1 cellular context compared by ENCODE assay signal in the genomic region with DNA sequence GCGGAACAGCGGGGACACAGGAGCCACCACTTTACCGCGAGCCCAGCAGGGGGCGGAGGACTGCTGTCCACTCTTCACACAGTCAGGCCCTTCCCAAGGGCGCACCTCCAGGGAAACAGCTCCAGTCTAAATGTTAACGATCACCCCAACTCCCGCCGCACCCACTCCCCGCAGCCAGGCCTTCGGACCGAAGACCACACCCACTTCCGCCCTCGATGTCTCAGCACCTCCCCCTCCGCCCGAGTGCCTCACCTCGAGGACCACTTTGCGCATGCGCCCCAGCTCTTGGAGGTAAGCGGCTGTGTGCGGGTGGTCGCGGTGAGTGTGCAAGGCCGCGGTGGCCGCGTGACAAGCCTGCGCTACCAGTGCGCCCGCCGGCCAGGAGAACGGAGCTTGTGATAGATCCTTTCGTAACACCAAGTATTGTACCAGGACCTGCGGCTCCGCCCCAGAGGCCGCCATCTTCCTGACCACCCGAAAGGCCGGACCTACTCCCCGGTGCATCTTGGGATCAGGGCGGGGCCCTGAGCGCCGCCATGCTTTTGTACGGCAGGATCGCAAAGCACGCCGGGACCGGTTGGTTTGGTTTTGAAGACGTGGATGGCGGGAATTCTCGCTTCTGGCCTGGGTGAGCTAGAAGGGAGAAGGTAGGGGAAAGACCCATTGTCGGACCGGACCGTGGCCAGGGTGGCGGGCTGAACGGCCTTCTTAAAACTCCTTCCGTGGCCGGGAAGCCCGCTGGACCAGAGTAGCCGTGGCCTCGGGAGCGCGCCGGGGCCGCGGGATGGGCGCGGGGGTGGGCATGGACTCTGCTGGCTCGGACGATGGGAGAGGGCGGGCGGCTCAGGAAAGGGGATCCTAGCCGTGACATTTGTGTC.
A peak's percentile ranks its signal among the peaks of the same experiment; 100 is the strongest.
TF ChIP-seq lines count a peak whose summit lies in the region.

A gene with protein sequence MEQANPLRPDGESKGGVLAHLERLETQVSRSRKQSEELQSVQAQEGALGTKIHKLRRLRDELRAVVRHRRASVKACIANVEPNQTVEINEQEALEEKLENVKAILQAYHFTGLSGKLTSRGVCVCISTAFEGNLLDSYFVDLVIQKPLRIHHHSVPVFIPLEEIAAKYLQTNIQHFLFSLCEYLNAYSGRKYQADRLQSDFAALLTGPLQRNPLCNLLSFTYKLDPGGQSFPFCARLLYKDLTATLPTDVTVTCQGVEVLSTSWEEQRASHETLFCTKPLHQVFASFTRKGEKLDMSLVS (plus strand): TSS at position 552 of the 878 bp plus-strand sequence. CDS start 495 bp downstream, outside the sequence.
A gene with protein sequence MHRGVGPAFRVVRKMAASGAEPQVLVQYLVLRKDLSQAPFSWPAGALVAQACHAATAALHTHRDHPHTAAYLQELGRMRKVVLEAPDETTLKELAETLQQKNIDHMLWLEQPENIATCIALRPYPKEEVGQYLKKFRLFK (minus strand): TSS at position 518 of the 878 bp plus-strand sequence. CDS start 14 bp downstream, at position 504.

TF ChIP-seq in HepG2, 621 proteins besides CTCF, POLR2A, EP300 and RAD21 (continued from another document):
- TF ChIP-seq, protein P1, sequence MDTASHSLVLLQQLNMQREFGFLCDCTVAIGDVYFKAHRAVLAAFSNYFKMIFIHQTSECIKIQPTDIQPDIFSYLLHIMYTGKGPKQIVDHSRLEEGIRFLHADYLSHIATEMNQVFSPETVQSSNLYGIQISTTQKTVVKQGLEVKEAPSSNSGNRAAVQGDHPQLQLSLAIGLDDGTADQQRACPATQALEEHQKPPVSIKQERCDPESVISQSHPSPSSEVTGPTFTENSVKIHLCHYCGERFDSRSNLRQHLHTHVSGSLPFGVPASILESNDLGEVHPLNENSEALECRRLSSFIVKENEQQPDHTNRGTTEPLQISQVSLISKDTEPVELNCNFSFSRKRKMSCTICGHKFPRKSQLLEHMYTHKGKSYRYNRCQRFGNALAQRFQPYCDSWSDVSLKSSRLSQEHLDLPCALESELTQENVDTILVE (CRISPR knock-in tag; IDR thresholded peaks at IDR 0.05) = peak; percentile 86
- peak; percentile 83 for TF ChIP-seq JARID2 (CRISPR knock-in tag; IDR thresholded peaks at IDR 0.05; ENCODE audit: insufficient replicate concordance)
- TF ChIP-seq ZNF205 (CRISPR knock-in tag; IDR thresholded peaks at IDR 0.05) = peak; percentile 83
- peak; percentile 82; the same call in 1 of the 2 replicates for TF ChIP-seq POLR2AphosphoS2 (IDR thresholded peaks at IDR 0.05; ENCODE audit: low read depth, low read length)
- TF ChIP-seq ZNF615 (CRISPR knock-in tag; IDR thresholded peaks at IDR 0.05; ENCODE audit: borderline replicate concordance) = peak; percentile 95; the same call in 1 of the 2 replicates
- peak; percentile 95 for TF ChIP-seq ASH2L (IDR thresholded peaks at IDR 0.05; ENCODE audit: insufficient read length, low read depth, low read length)
- peak; percentile 84 for TF ChIP-seq ZNF776 (CRISPR knock-in tag; IDR thresholded peaks at IDR 0.05)
- TF ChIP-seq BRD4 (CRISPR knock-in tag; IDR thresholded peaks at IDR 0.05) = peak; percentile 84
- peak; percentile 83; the same call in 1 of the 2 replicates for TF ChIP-seq ZNF792 (CRISPR knock-in tag; IDR thresholded peaks at IDR 0.05)
- TF ChIP-seq DMAP1 (CRISPR knock-in tag; IDR thresholded peaks at IDR 0.05) = peak; percentile 97
- TF ChIP-seq CC2D1A (CRISPR knock-in tag; IDR thresholded peaks at IDR 0.05) = no peak
- TF ChIP-seq CHD4 (IDR thresholded peaks at IDR 0.05; ENCODE audit: borderline replicate concordance, low read length) = no peak
- peak; percentile 96 for TF ChIP-seq ZNF501 (CRISPR knock-in tag; IDR thresholded peaks at IDR 0.05)
- TF ChIP-seq SMAD3 (CRISPR knock-in tag; IDR thresholded peaks at IDR 0.05) = peak; percentile 82; the same call in 1 of the 2 replicates
- TF ChIP-seq SMC3 (IDR thresholded peaks at IDR 0.05; ENCODE audit: low read length) = peak; percentile 32; the same call in 1 of the 2 replicates
- TF ChIP-seq, protein P2, sequence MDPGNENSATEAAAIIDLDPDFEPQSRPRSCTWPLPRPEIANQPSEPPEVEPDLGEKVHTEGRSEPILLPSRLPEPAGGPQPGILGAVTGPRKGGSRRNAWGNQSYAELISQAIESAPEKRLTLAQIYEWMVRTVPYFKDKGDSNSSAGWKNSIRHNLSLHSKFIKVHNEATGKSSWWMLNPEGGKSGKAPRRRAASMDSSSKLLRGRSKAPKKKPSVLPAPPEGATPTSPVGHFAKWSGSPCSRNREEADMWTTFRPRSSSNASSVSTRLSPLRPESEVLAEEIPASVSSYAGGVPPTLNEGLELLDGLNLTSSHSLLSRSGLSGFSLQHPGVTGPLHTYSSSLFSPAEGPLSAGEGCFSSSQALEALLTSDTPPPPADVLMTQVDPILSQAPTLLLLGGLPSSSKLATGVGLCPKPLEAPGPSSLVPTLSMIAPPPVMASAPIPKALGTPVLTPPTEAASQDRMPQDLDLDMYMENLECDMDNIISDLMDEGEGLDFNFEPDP (CRISPR knock-in tag; conservative IDR thresholded peaks at IDR 0.05) = no peak
- no peak for TF ChIP-seq RFX1 (IDR thresholded peaks at IDR 0.05)
- TF ChIP-seq, protein P3, sequence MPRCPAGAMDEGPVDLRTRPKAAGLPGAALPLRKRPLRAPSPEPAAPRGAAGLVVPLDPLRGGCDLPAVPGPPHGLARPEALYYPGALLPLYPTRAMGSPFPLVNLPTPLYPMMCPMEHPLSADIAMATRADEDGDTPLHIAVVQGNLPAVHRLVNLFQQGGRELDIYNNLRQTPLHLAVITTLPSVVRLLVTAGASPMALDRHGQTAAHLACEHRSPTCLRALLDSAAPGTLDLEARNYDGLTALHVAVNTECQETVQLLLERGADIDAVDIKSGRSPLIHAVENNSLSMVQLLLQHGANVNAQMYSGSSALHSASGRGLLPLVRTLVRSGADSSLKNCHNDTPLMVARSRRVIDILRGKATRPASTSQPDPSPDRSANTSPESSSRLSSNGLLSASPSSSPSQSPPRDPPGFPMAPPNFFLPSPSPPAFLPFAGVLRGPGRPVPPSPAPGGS (CRISPR knock-in tag; IDR thresholded peaks at IDR 0.05) = peak; percentile 88
- 0 out of 2 replicates have a peak, but pooled peaks have one; percentile 29 for TF ChIP-seq ZNF484 (CRISPR knock-in tag; IDR thresholded peaks at IDR 0.05; ENCODE audit: borderline replicate concordance, low read depth)
- TF ChIP-seq THYN1 (CRISPR knock-in tag; IDR thresholded peaks at IDR 0.05; ENCODE audit: borderline replicate concordance, low read depth) = no peak
- TF ChIP-seq NFKB2 (CRISPR knock-in tag; IDR thresholded peaks at IDR 0.05; ENCODE audit: borderline replicate concordance) = peak; percentile 68; the same call in 1 of the 2 replicates
- peak; percentile 86 for TF ChIP-seq GFI1 (CRISPR knock-in tag; IDR thresholded peaks at IDR 0.05; ENCODE audit: borderline replicate concordance)
- TF ChIP-seq, protein P4, sequence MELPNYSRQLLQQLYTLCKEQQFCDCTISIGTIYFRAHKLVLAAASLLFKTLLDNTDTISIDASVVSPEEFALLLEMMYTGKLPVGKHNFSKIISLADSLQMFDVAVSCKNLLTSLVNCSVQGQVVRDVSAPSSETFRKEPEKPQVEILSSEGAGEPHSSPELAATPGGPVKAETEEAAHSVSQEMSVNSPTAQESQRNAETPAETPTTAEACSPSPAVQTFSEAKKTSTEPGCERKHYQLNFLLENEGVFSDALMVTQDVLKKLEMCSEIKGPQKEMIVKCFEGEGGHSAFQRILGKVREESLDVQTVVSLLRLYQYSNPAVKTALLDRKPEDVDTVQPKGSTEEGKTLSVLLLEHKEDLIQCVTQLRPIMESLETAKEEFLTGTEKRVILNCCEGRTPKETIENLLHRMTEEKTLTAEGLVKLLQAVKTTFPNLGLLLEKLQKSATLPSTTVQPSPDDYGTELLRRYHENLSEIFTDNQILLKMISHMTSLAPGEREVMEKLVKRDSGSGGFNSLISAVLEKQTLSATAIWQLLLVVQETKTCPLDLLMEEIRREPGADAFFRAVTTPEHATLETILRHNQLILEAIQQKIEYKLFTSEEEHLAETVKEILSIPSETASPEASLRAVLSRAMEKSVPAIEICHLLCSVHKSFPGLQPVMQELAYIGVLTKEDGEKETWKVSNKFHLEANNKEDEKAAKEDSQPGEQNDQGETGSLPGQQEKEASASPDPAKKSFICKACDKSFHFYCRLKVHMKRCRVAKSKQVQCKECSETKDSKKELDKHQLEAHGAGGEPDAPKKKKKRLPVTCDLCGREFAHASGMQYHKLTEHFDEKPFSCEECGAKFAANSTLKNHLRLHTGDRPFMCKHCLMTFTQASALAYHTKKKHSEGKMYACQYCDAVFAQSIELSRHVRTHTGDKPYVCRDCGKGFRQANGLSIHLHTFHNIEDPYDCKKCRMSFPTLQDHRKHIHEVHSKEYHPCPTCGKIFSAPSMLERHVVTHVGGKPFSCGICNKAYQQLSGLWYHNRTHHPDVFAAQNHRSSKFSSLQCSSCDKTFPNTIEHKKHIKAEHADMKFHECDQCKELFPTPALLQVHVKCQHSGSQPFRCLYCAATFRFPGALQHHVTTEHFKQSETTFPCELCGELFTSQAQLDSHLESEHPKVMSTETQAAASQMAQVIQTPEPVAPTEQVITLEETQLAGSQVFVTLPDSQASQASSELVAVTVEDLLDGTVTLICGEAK (IDR thresholded peaks at IDR 0.05) = no peak
- TF ChIP-seq, protein P4 (CRISPR knock-in tag; IDR thresholded peaks at IDR 0.05) = peak; percentile 41
- TF ChIP-seq, protein P5, sequence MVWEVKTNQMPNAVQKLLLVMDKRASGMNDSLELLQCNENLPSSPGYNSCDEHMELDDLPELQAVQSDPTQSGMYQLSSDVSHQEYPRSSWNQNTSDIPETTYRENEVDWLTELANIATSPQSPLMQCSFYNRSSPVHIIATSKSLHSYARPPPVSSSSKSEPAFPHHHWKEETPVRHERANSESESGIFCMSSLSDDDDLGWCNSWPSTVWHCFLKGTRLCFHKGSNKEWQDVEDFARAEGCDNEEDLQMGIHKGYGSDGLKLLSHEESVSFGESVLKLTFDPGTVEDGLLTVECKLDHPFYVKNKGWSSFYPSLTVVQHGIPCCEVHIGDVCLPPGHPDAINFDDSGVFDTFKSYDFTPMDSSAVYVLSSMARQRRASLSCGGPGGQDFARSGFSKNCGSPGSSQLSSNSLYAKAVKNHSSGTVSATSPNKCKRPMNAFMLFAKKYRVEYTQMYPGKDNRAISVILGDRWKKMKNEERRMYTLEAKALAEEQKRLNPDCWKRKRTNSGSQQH (CRISPR knock-in tag; IDR thresholded peaks at IDR 0.05; ENCODE audit: low read depth) = peak; percentile 95; the same call in 1 of the 2 replicates
- TF ChIP-seq ZNF382 (CRISPR knock-in tag; IDR thresholded peaks at IDR 0.05; ENCODE audit: borderline replicate concordance) = no peak
- peak; percentile 85 for TF ChIP-seq NFRKB (IDR thresholded peaks at IDR 0.05)
- TF ChIP-seq, protein P6, sequence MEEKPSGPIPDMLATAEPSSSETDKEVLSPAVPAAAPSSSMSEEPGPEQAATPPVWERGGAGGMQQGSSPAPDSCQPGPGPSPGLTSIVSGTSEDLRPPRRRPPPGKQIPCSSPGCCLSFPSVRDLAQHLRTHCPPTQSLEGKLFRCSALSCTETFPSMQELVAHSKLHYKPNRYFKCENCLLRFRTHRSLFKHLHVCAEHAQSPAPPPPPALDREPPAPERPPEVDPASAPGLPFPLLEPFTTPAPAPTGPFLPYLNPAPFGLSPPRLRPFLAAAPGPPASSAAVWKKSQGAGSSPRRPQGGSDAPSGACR (CRISPR knock-in tag; IDR thresholded peaks at IDR 0.05) = peak; percentile 89
- TF ChIP-seq MEIS2 (CRISPR knock-in tag; IDR thresholded peaks at IDR 0.05) = peak; percentile 83; the same call in 1 of the 2 replicates
- TF ChIP-seq KDM5A (IDR thresholded peaks at IDR 0.05; ENCODE audit: borderline replicate concordance, low read length) = peak; percentile 88; the same call in 1 of the 2 replicates
- TF ChIP-seq DNMT1 (CRISPR knock-in tag; IDR thresholded peaks at IDR 0.05) = no peak; the same call in 1 of the 2 replicates
- peak; percentile 15; the same call in 1 of the 2 replicates for TF ChIP-seq SOX13 (IDR thresholded peaks at IDR 0.05)
- TF ChIP-seq SOX13 (CRISPR knock-in tag; conservative IDR thresholded peaks at IDR 0.05 in 1 of 2, IDR thresholded peaks at IDR 0.05 in 1 of 2) = peak in 1 of 2 experiments; percentile 22; a peak in 1 of 4 replicates
- no peak; the same call in 1 of the 2 replicates for TF ChIP-seq HNRNPL (IDR thresholded peaks at IDR 0.05; ENCODE audit: low read depth, low read length)
